In the genomic region with DNA sequence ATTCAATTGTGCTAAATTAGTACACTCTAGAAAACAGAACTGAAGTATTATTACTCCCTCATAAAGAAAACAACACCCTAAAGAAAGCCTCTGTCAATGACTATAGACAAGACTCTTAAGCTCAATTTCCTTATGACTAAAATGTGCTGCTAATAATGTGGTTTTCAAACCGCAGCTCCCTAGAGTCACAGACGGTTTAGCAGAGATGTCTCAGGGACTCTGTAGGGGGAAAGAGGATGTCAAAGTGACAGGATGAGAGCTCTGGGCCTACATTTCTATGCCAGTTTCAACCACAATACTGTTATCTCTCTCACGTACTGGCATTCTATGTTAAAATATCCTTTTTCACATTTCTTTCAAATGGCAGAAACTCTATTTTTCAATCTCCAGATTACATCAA, we compare ENCODE assay signal across 9 cellular contexts. TPM values are rescaled to one million over a fixed set of nuclear protein-coding genes. Genes with fewer than 3 reads are reported as not detected.
DNase-seq lines count a peak whose midpoint lies in the region; ATAC-seq, FAIRE-seq and TF ChIP-seq lines count a peak whose summit lies in the region.
"Had no signal": no experiment of that assay in that cellular context is flagged by ENCODE, and none has a peak within 500 bp of the region (broad histone marks: within the 10 kb centered on the region; RNA-seq: fewer than 3 reads in every experiment).

No MANE protein-coding gene starts in this region.

- H3K79me1 ChIP-seq in mesendoderm (ENCODE audit: low read length) = no peaks in the 10 kb centered on the region

- H3K9me3 ChIP-seq in HepG2 (ENCODE audit: low read length) = no peaks in the 10 kb centered on the region

- H3K4me2 ChIP-seq in HepG2 (ENCODE audit: low read depth, low read length) (no peak overlapping the region), mesendoderm (ENCODE audit: low read length) (no peak overlapping the region)

- POLR2A ChIA-PET in activated naive CD8-positive, alpha-beta T cell treated with anti-CD3 and anti-CD28 coated beads, Interleukin-2, amount 10 ng/mL, durations not matched to agents 7 days and 5 days (lab: Charles Lee) = interaction anchor here (1.0 kb wide), 1 partner anchor 44 kb away, joined by 4 read pairs; a partner anchor contains a TSS
- POLR2A ChIA-PET in HepG2 (lab: Yijun Ruan, JAX) = no interaction called here

- peaks cover 13% of the 10 kb centered on the region for H3K4me1 Mint-ChIP-seq in activated naive CD8-positive, alpha-beta T cell treated with anti-CD3 and anti-CD28 coated beads, Interleukin-2, amount 10 ng/mL, durations not matched to agents 7 days and 5 days

- no peaks in the 10 kb centered on the region for H4K20me1 ChIP-seq in HepG2 (ENCODE audit: insufficient read depth, low read length)

- intact Hi-C loops in HepG2 (cut with micrococcal nuclease; ENCODE audit: unreplicated experiment) = no loop called here

- peak overlapping the region; percentile 55 for H3K27ac Mint-ChIP-seq in activated naive CD8-positive, alpha-beta T cell treated with anti-CD3 and anti-CD28 coated beads, Interleukin-2, amount 10 ng/mL, durations not matched to agents 7 days and 5 days

- TF ChIP-seq EP300 in HepG2 (IDR thresholded peaks at IDR 0.05; ENCODE audit: low read depth in 2 of 2, low read length in 2 of 2) (no peak), HepG2 (CRISPR knock-in tag; IDR thresholded peaks at IDR 0.05; ENCODE audit: borderline replicate concordance) (no peak)

- no peak overlapping the region for H2BK120ac ChIP-seq in mesendoderm (ENCODE audit: low read depth, low read length)

- peak; percentile 91 for FAIRE-seq in GM12892 (lab: Jason Lieb, UNC)
- FAIRE-seq in HepG2 (lab: Jason Lieb, UNC) = no peak

- peak; percentile 23 for DNase-seq in GM12892 (ENCODE audit: insufficient read length)
- peak; percentile 27 for DNase-seq in KG1 (lab: John Stamatoyannopoulos, UW)
- DNase-seq in activated naive CD8-positive, alpha-beta T cell treated with anti-CD3 and anti-CD28 coated beads, Interleukin-2, amount 10 ng/mL, durations not matched to agents 7 days and 5 days = no peak
- DNase-seq in HepG2 (ENCODE audit: low spot score) = no peak
- no peak for DNase-seq in NCI-H774 (lab: John Stamatoyannopoulos, UW)
- DNase-seq in mesendoderm = no peak
- no peak for DNase-seq in mucosa of gallbladder (ENCODE audit: low spot score)

- H3K79me2 ChIP-seq in HepG2 (ENCODE audit: insufficient read depth, low read length) = no peaks in the 10 kb centered on the region
- no peaks in the 10 kb centered on the region for H3K79me2 ChIP-seq in mesendoderm (ENCODE audit: control insufficient read depth, insufficient read depth, low read length)

- H3K23ac ChIP-seq in mesendoderm (ENCODE audit: low read length) = no peak overlapping the region

- TF ChIP-seq CTCF in HepG2 (CRISPR knock-in tag; IDR thresholded peaks at IDR 0.05) = no peak

- H2BK15ac ChIP-seq in mesendoderm (replicated peaks; ENCODE audit: low read depth) = no peak overlapping the region

- H3K4me3 ChIP-seq in HepG2 (replicated peaks in 1 of 3; ENCODE audit: insufficient read depth in 1 of 3, low read depth in 2 of 3, low read length in 3 of 3) (no peak overlapping the region), mesendoderm (ENCODE audit: low read length) (no peak overlapping the region)

- H3K27ac ChIP-seq in HepG2 (ENCODE audit: extremely low read length, insufficient read depth, low read length) (no peak overlapping the region), mesendoderm (ENCODE audit: low read depth, low read length) (no peak overlapping the region)

- H2AK5ac ChIP-seq in mesendoderm (ENCODE audit: low read length) = no peak overlapping the region

- in situ Hi-C loops in HepG2 (cut with HindIII; ENCODE audit: extremely low pct_ligation_motif_present, low pct_unique_long_range_greater_than_20kb) = loop anchor here (25.0 kb wide), 1 partner anchor 279 kb away; no protein-coding TSS in a partner anchor

- no TSS peak for BruUV-seq in HepG2 (replicated peaks; lab: Mats Ljungman, UMichigan)

- H3K27me3 ChIP-seq in HepG2 (ENCODE audit: control insufficient read depth in 1 of 2, insufficient read depth in 2 of 2, low read length in 2 of 2) = no peaks in the 10 kb centered on the region
- H3K27me3 ChIP-seq in mesendoderm (ENCODE audit: insufficient read depth, low read length, poor library complexity) = no peaks in the 10 kb centered on the region

- H3K56ac ChIP-seq in mesendoderm (ENCODE audit: low read length) = no peak overlapping the region

- no peak overlapping the region for H2BK5ac ChIP-seq in mesendoderm (ENCODE audit: low read length)

- H3K4me3 Mint-ChIP-seq in activated naive CD8-positive, alpha-beta T cell treated with anti-CD3 and anti-CD28 coated beads, Interleukin-2, amount 10 ng/mL, durations not matched to agents 7 days and 5 days = no peak overlapping the region

- ATAC-seq in GM21526 (IDR thresholded peaks at IDR 0.05; ENCODE audit: low FRiP score, unreplicated experiment) (peak; percentile 100), HepG2 (no peak)
- peak; percentile 92 for ATAC-seq in activated naive CD8-positive, alpha-beta T cell treated with anti-CD3 and anti-CD28 coated beads, Interleukin-2, amount 10 ng/mL, durations not matched to agents 7 days and 5 days (ENCODE audit: low read depth)
- ATAC-seq: HCT116 had no signal

- 96% methylated on average over 3 of the region's 3 CpGs for WGBS in HepG2 (ENCODE audit: low lambda C conversion rate)
- no CpG with 5 or more reads among the region's 3 CpGs for WGBS in mesendoderm (ENCODE audit: extremely low coverage, insufficient coverage, low lambda C conversion rate)

- TF ChIP-seq RAD21 in HepG2 (CRISPR knock-in tag; IDR thresholded peaks at IDR 0.05) = no peak

- H3K36me3 ChIP-seq in HepG2 (replicated peaks in 1 of 2; ENCODE audit: control insufficient read depth in 1 of 2, insufficient read depth in 2 of 2, low read length in 2 of 2) (peaks cover 3 to 37% of the 10 kb centered on the region in 2 experiments; a peak in 4 of 5 replicates), mesendoderm (ENCODE audit: control insufficient read depth, insufficient read depth, low read length) (no peaks in the 10 kb centered on the region)

- no peak overlapping the region for H2AFZ ChIP-seq in HepG2 (ENCODE audit: low read length)

- H3K4ac ChIP-seq in mesendoderm (ENCODE audit: low read depth, low read length) = no peak overlapping the region

- H3K4me1 ChIP-seq in HepG2 (ENCODE audit: insufficient read depth, low read length) (no peaks in the 10 kb centered on the region), mesendoderm (ENCODE audit: control insufficient read depth, low read depth, low read length) (no peaks in the 10 kb centered on the region)

- no peak for TF ChIP-seq POLR2A in GM12892 (IDR thresholded peaks at IDR 0.05; ENCODE audit: low read depth, low read length)
- TF ChIP-seq POLR2A in HepG2 (IDR thresholded peaks at IDR 0.05; ENCODE audit: insufficient read depth in 1 of 2, low read depth in 2 of 2, low read length in 2 of 2) = no peak

- no peak overlapping the region for H4K5ac ChIP-seq in mesendoderm (ENCODE audit: low read length)

- H4K8ac ChIP-seq in mesendoderm (ENCODE audit: low read depth, low read length) = no peak overlapping the region

- H3K36me3 Mint-ChIP-seq in activated naive CD8-positive, alpha-beta T cell treated with anti-CD3 and anti-CD28 coated beads, Interleukin-2, amount 10 ng/mL, durations not matched to agents 7 days and 5 days = peaks cover 24% of the 10 kb centered on the region

- H3K9ac ChIP-seq in HepG2 (ENCODE audit: insufficient read depth, low read depth, low read length) (no peak overlapping the region), mesendoderm (ENCODE audit: low read length) (no peak overlapping the region)

- CTCF ChIA-PET in HepG2 (lab: Yijun Ruan, JAX; ENCODE audit: low intra/inter-chr PET ratio, low total read pairs) = no interaction called here

- no peaks in the 10 kb centered on the region for H3K27me3 Mint-ChIP-seq in activated naive CD8-positive, alpha-beta T cell treated with anti-CD3 and anti-CD28 coated beads, Interleukin-2, amount 10 ng/mL, durations not matched to agents 7 days and 5 days

- H3K9me3 Mint-ChIP-seq in activated naive CD8-positive, alpha-beta T cell treated with anti-CD3 and anti-CD28 coated beads, Interleukin-2, amount 10 ng/mL, durations not matched to agents 7 days and 5 days = no peaks in the 10 kb centered on the region

- H3K18ac ChIP-seq in mesendoderm (ENCODE audit: low read length) = no peak overlapping the region

RNA-seq across cellular contexts. Expression of a gene that starts 37.6 kb away (rescaled TPM):
- polyA plus RNA-seq in GM12892 (2012; ENCODE audit: missing spikeins) = 0.32 TPM
- under 1 TPM in 1 of 2 experiments, not detected in 1; 0.33 TPM for total RNA-seq in activated naive CD8-positive, alpha-beta T cell treated with anti-CD3 and anti-CD28 coated beads, Interleukin-2, amount 10 ng/mL, durations not matched to agents 7 days and 5 days
- total RNA-seq in HepG2 (2016; rRNA removed; fragmentation: Illumina TruSeq; extraction: Trizol) (0.04 TPM in 1 of 2 replicates, not detected in the other), mucosa of gallbladder (0.32 TPM)
- total RNA-seq in HepG2 (2016; cell fraction: cytosol; rRNA removed; fragmentation: Illumina TruSeq; extraction: Trizol; ENCODE audit: low read depth) = 0.35 and 1.0 TPM in 2 replicates
- 0.02 TPM in 1 of 2 replicates, not detected in the other for total RNA-seq in HepG2 (2016; cell fraction: insoluble cytoplasmic fraction; rRNA removed; fragmentation: Illumina TruSeq; extraction: Trizol)
- total RNA-seq in HepG2 (2016; cell fraction: membrane; rRNA removed; fragmentation: Illumina TruSeq; extraction: Trizol) = 0.21 and 0.31 TPM in 2 replicates
- total RNA-seq in HepG2 (2016; cell fraction: nucleus; rRNA removed; fragmentation: Illumina TruSeq; extraction: Trizol) = not detected in 2 replicates
- polyA plus RNA-seq in HepG2 (2011; rRNA removed) = not detected in 2 replicates
- polyA plus RNA-seq in HepG2 (2011; cell fraction: cytosol; rRNA removed) = not detected in 2 replicates
- polyA plus RNA-seq in HepG2 (2011; cell fraction: nucleus; rRNA removed) = not detected in 2 replicates
- not detected in 2 replicates for polyA plus RNA-seq in HepG2 (2012)
- not detected in 2 replicates for polyA plus RNA-seq in HepG2 (2016; cell fraction: cytosol; fragmentation: Illumina TruSeq; extraction: Trizol; ENCODE audit: low read depth)
- not detected in 2 replicates for polyA plus RNA-seq in HepG2 (2016; cell fraction: insoluble cytoplasmic fraction; fragmentation: Illumina TruSeq; extraction: Trizol; ENCODE audit: low read depth)
- not detected in 2 replicates for polyA plus RNA-seq in HepG2 (2016; cell fraction: membrane; fragmentation: Illumina TruSeq; extraction: Trizol; ENCODE audit: low read depth)
- polyA plus RNA-seq in HepG2 (2016; cell fraction: nucleus; fragmentation: Illumina TruSeq; extraction: Trizol; ENCODE audit: insufficient read depth, low read depth) = not detected in 2 replicates
- not detected in 2 replicates for polyA minus RNA-seq in HepG2 (2011; rRNA and poly(A)+ RNA removed; ENCODE audit: low replicate concordance)
- not detected in 2 replicates for polyA minus RNA-seq in HepG2 (2011; cell fraction: cytosol; rRNA and poly(A)+ RNA removed)
- 0.25 TPM in 1 of 2 replicates, not detected in the other for polyA minus RNA-seq in HepG2 (2011; cell fraction: nucleus; rRNA and poly(A)+ RNA removed)
- 0.06 TPM for polyA plus RNA-seq in mesendoderm (2013, experiment 1 of 2)
- 0.13 TPM for polyA plus RNA-seq in mesendoderm (2013, experiment 2 of 2)

RNA-seq across cellular contexts. Expression of a gene that starts 43.3 kb away (rescaled TPM):
- 99.8 TPM for polyA plus RNA-seq in GM12892 (2012; ENCODE audit: missing spikeins)
- 10 to 100 TPM; 51.6 to 52.8 TPM for total RNA-seq in activated naive CD8-positive, alpha-beta T cell treated with anti-CD3 and anti-CD28 coated beads, Interleukin-2, amount 10 ng/mL, durations not matched to agents 7 days and 5 days
- total RNA-seq in HepG2 (2016; rRNA removed; fragmentation: Illumina TruSeq; extraction: Trizol) = 53.9 and 84.4 TPM in 2 replicates
- 20.7 and 21.2 TPM in 2 replicates for total RNA-seq in HepG2 (2016; cell fraction: cytosol; rRNA removed; fragmentation: Illumina TruSeq; extraction: Trizol; ENCODE audit: low read depth)
- 53.5 and 83.5 TPM in 2 replicates for total RNA-seq in HepG2 (2016; cell fraction: insoluble cytoplasmic fraction; rRNA removed; fragmentation: Illumina TruSeq; extraction: Trizol)
- total RNA-seq in HepG2 (2016; cell fraction: membrane; rRNA removed; fragmentation: Illumina TruSeq; extraction: Trizol) = 26.5 and 27.2 TPM in 2 replicates
- total RNA-seq in HepG2 (2016; cell fraction: nucleus; rRNA removed; fragmentation: Illumina TruSeq; extraction: Trizol) = 34.5 and 35.4 TPM in 2 replicates
- polyA plus RNA-seq in HepG2 (2011; rRNA removed) = 31.8 and 48.5 TPM in 2 replicates
- 20.6 and 33.6 TPM in 2 replicates for polyA plus RNA-seq in HepG2 (2011; cell fraction: cytosol; rRNA removed)
- polyA plus RNA-seq in HepG2 (2011; cell fraction: nucleus; rRNA removed) = 9.7 and 13.1 TPM in 2 replicates
- 43.3 and 45.2 TPM in 2 replicates for polyA plus RNA-seq in HepG2 (2012)
- polyA plus RNA-seq in HepG2 (2016; cell fraction: cytosol; fragmentation: Illumina TruSeq; extraction: Trizol; ENCODE audit: low read depth) = 11.0 and 14.5 TPM in 2 replicates
- polyA plus RNA-seq in HepG2 (2016; cell fraction: insoluble cytoplasmic fraction; fragmentation: Illumina TruSeq; extraction: Trizol; ENCODE audit: low read depth) = 81.9 and 87.8 TPM in 2 replicates
- polyA plus RNA-seq in HepG2 (2016; cell fraction: membrane; fragmentation: Illumina TruSeq; extraction: Trizol; ENCODE audit: low read depth) = 15.0 and 16.8 TPM in 2 replicates
- 35.7 and 42.4 TPM in 2 replicates for polyA plus RNA-seq in HepG2 (2016; cell fraction: nucleus; fragmentation: Illumina TruSeq; extraction: Trizol; ENCODE audit: insufficient read depth, low read depth)
- polyA minus RNA-seq in HepG2 (2011; rRNA and poly(A)+ RNA removed; ENCODE audit: low replicate concordance) = 6.8 and 14.5 TPM in 2 replicates
- polyA minus RNA-seq in HepG2 (2011; cell fraction: cytosol; rRNA and poly(A)+ RNA removed) = 23.7 and 25.9 TPM in 2 replicates
- polyA minus RNA-seq in HepG2 (2011; cell fraction: nucleus; rRNA and poly(A)+ RNA removed) = 87.2 and 99.6 TPM in 2 replicates
- polyA plus RNA-seq in mesendoderm (2013, experiment 1 of 2) = 114 TPM
- 112 TPM for polyA plus RNA-seq in mesendoderm (2013, experiment 2 of 2)
- total RNA-seq in mucosa of gallbladder = 33.5 TPM

RNA-seq across cellular contexts. Expression of a gene that starts 44.2 kb away (rescaled TPM):
- polyA plus RNA-seq in GM12892 (2012; ENCODE audit: missing spikeins) = 3.8 TPM
- 1 to 10 TPM; 1.9 to 2.4 TPM for total RNA-seq in activated naive CD8-positive, alpha-beta T cell treated with anti-CD3 and anti-CD28 coated beads, Interleukin-2, amount 10 ng/mL, durations not matched to agents 7 days and 5 days
- 8.5 and 14.7 TPM in 2 replicates for total RNA-seq in HepG2 (2016; rRNA removed; fragmentation: Illumina TruSeq; extraction: Trizol)
- total RNA-seq in HepG2 (2016; cell fraction: cytosol; rRNA removed; fragmentation: Illumina TruSeq; extraction: Trizol; ENCODE audit: low read depth) = 1.0 and 1.9 TPM in 2 replicates
- total RNA-seq in HepG2 (2016; cell fraction: insoluble cytoplasmic fraction; rRNA removed; fragmentation: Illumina TruSeq; extraction: Trizol) = 7.8 and 17.4 TPM in 2 replicates
- total RNA-seq in HepG2 (2016; cell fraction: membrane; rRNA removed; fragmentation: Illumina TruSeq; extraction: Trizol) = 1.4 and 3.1 TPM in 2 replicates
- 13.6 and 13.9 TPM in 2 replicates for total RNA-seq in HepG2 (2016; cell fraction: nucleus; rRNA removed; fragmentation: Illumina TruSeq; extraction: Trizol)
- polyA plus RNA-seq in HepG2 (2011; rRNA removed) = 29.7 and 58.0 TPM in 2 replicates
- polyA plus RNA-seq in HepG2 (2011; cell fraction: cytosol; rRNA removed) = 18.1 and 23.0 TPM in 2 replicates
- 3.2 and 3.8 TPM in 2 replicates for polyA plus RNA-seq in HepG2 (2011; cell fraction: nucleus; rRNA removed)
- polyA plus RNA-seq in HepG2 (2012) = 11.2 and 25.4 TPM in 2 replicates
- polyA plus RNA-seq in HepG2 (2016; cell fraction: cytosol; fragmentation: Illumina TruSeq; extraction: Trizol; ENCODE audit: low read depth) = 0.75 and 1.2 TPM in 2 replicates
- polyA plus RNA-seq in HepG2 (2016; cell fraction: insoluble cytoplasmic fraction; fragmentation: Illumina TruSeq; extraction: Trizol; ENCODE audit: low read depth) = 5.9 and 7.8 TPM in 2 replicates
- polyA plus RNA-seq in HepG2 (2016; cell fraction: membrane; fragmentation: Illumina TruSeq; extraction: Trizol; ENCODE audit: low read depth) = 1.2 and 1.8 TPM in 2 replicates
- 12.4 and 19.9 TPM in 2 replicates for polyA plus RNA-seq in HepG2 (2016; cell fraction: nucleus; fragmentation: Illumina TruSeq; extraction: Trizol; ENCODE audit: insufficient read depth, low read depth)
- 1.8 and 7.1 TPM in 2 replicates for polyA minus RNA-seq in HepG2 (2011; rRNA and poly(A)+ RNA removed; ENCODE audit: low replicate concordance)
- polyA minus RNA-seq in HepG2 (2011; cell fraction: cytosol; rRNA and poly(A)+ RNA removed) = 16.4 and 18.8 TPM in 2 replicates
- 12.2 and 14.2 TPM in 2 replicates for polyA minus RNA-seq in HepG2 (2011; cell fraction: nucleus; rRNA and poly(A)+ RNA removed)
- 6.8 TPM for polyA plus RNA-seq in mesendoderm (2013, experiment 1 of 2)
- polyA plus RNA-seq in mesendoderm (2013, experiment 2 of 2) = 6.8 TPM
- 2.9 TPM for total RNA-seq in mucosa of gallbladder

Comparison
In these comparisons a context has a peak if more than half of its experiments do, and no peak if none do; other contexts are left out.
1. DNase-seq: peak in GM12892 (single experiment) and KG1 (single experiment); none in activated naive CD8-positive, alpha-beta T cell treated with anti-CD3 and anti-CD28 coated beads, Interleukin-2, amount 10 ng/mL, durations not matched to agents 7 days and 5 days (single experiment), HepG2 (single experiment), NCI-H774 (single experiment), mesendoderm (single experiment) and mucosa of gallbladder (single experiment).